8 cellular contexts compared by ENCODE assay signal in genomic region chrX:150200820-150201287, GRCh38.
DNase-seq lines count a peak whose midpoint lies in the region; ATAC-seq lines count a peak whose summit lies in the region.

No MANE protein-coding gene starts in this region.

- ATAC-seq in GM21528 (IDR thresholded peaks at IDR 0.05; ENCODE audit: low FRiP score, unreplicated experiment) (peak; percentile 99), esophagus mucosa (peak; percentile 88)

- peak; percentile 94 for DNase-seq in GM04503 (ENCODE audit: low read depth)
- peak; percentile 99 for DNase-seq in HPDE6-E6E7 (ENCODE audit: extremely low spot score)
- DNase-seq in UCSD-AML1 (lab: John Stamatoyannopoulos, UW; ENCODE audit: unreplicated experiment), result peak; percentile 56
- DNase-seq in smooth muscle cell of the brain vasculature (ENCODE audit: low read depth, low spot score), result peak; percentile 83
- DNase-seq in AML-193 (lab: John Stamatoyannopoulos, UW), result no peak
- DNase-seq in NAMALWA (ENCODE audit: low spot score), result no peak

Comparison
In these comparisons a context has a peak if more than half of its experiments do, and no peak if none do; other contexts are left out.
1. DNase-seq: peak in GM04503 (single experiment), HPDE6-E6E7 (single experiment), UCSD-AML1 (single experiment) and smooth muscle cell of the brain vasculature (single experiment); none in AML-193 (0 of 2) and NAMALWA (single experiment).